ENCODE assay signal across 20 cellular contexts in the genomic region with DNA sequence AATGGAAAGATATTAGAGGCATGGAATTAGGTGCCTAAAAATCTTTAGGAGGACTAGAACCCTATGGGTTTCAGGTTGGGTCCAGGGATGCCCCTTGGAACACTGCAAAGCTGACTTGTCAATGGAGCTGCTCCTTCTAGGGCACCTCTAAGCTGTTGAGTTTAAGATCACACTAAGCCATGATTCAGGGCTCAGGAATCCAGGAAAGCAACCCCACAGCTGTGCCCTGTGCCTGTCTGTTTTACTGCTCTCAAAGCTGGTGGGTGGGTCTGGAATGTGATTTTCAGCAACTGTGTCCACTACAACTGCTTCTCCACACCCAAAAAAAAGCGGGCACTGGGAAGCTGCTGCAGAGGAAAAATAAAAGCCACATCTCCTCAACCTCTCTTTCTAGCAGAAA.
DNase-seq lines count a peak whose midpoint lies in the region; ATAC-seq and TF ChIP-seq lines count a peak whose summit lies in the region.
"Had no signal": no experiment of that assay in that cellular context is flagged by ENCODE, and none has a peak within 500 bp of the region (broad histone marks: within the 10 kb centered on the region; RNA-seq: fewer than 3 reads in every experiment).

No MANE protein-coding gene starts in this region.

- no peak for TF ChIP-seq CTCF in smooth muscle cell (IDR thresholded peaks at IDR 0.05; ENCODE audit: borderline replicate concordance, insufficient read depth, poor library complexity, severe bottlenecking)

- DNase-seq in MG63 (peak; percentile 5), astrocyte of the hippocampus (ENCODE audit: low read depth, low spot score) (peak; percentile 30), kidney tubule cell (ENCODE audit: low spot score) (peak; percentile 63), smooth muscle cell (lab: John Stamatoyannopoulos, UW; ENCODE audit: unreplicated experiment) (no peak), posterior vena cava (ENCODE audit: low spot score) (no peak)
- no peak for DNase-seq in activated T-cell treated with anti-CD3 and anti-CD28 coated beads, Interleukin-2, amount 50 U/mL, for 24 hours
- DNase-seq: CD4-positive, CD25-positive, alpha-beta regulatory T cell; DMS79; GOT3; HCEC 1CT; KBM-7; NCI-H1092 treated with DMSO at 0.1 percent for 48 hours; NCI-H146; NCI-H2029; NCI-H2227 treated with DMSO at 0.1 percent for 48 hours; NCI-H510A; NCI-H748 treated with DMSO at 0.1 percent for 48 hours had no signal

- peaks cover 4% of the 10 kb centered on the region for H3K9me3 Mint-ChIP-seq in activated T-cell treated with anti-CD3 and anti-CD28 coated beads, Interleukin-2, amount 50 U/mL, for 24 hours

- H3K79me2 ChIP-seq in smooth muscle cell (ENCODE audit: low read depth), result no peaks in the 10 kb centered on the region

- H3K36me3 ChIP-seq in MG63, result no peaks in the 10 kb centered on the region
- H3K36me3 ChIP-seq in smooth muscle cell (ENCODE audit: low read depth), result no peaks in the 10 kb centered on the region

- no peak overlapping the region for H2AFZ ChIP-seq in smooth muscle cell (ENCODE audit: low read depth)

- no peak overlapping the region for H3K4me3 Mint-ChIP-seq in activated T-cell treated with anti-CD3 and anti-CD28 coated beads, Interleukin-2, amount 50 U/mL, for 24 hours
- H3K4me3 Mint-ChIP-seq: CD4-positive, CD25-positive, alpha-beta regulatory T cell had no signal

- no peaks in the 10 kb centered on the region for H4K20me1 ChIP-seq in smooth muscle cell (ENCODE audit: low read depth)

- H3K27ac ChIP-seq in smooth muscle cell (ENCODE audit: low read depth), result no peak overlapping the region

- no peaks in the 10 kb centered on the region for H3K27me3 ChIP-seq in MG63
- peaks cover 25% of the 10 kb centered on the region for H3K27me3 ChIP-seq in smooth muscle cell (ENCODE audit: low read depth)

- peaks cover 9% of the 10 kb centered on the region for H3K27me3 Mint-ChIP-seq in activated T-cell treated with anti-CD3 and anti-CD28 coated beads, Interleukin-2, amount 50 U/mL, for 24 hours

- H3K36me3 Mint-ChIP-seq in activated T-cell treated with anti-CD3 and anti-CD28 coated beads, Interleukin-2, amount 50 U/mL, for 24 hours (ENCODE audit: low read depth), result no peaks in the 10 kb centered on the region
- H3K36me3 Mint-ChIP-seq: CD4-positive, CD25-positive, alpha-beta regulatory T cell had no signal

- 21% methylated on average over 1 of the region's 1 CpG for WGBS in smooth muscle cell (ENCODE audit: low lambda C conversion rate)

- H3K9me3 ChIP-seq in MG63 (no peaks in the 10 kb centered on the region), smooth muscle cell (replicated peaks; ENCODE audit: low read depth) (no peaks in the 10 kb centered on the region)

- no peaks in the 10 kb centered on the region for H3K4me1 Mint-ChIP-seq in activated T-cell treated with anti-CD3 and anti-CD28 coated beads, Interleukin-2, amount 50 U/mL, for 24 hours (ENCODE audit: low read depth)
- H3K4me1 Mint-ChIP-seq: CD4-positive, CD25-positive, alpha-beta regulatory T cell had no signal

- peak overlapping the region; percentile 40 for H3K4me2 ChIP-seq in smooth muscle cell

- intact Hi-C loops in posterior vena cava (cut with DNase I), result no loop called here

- H3K4me1 ChIP-seq in smooth muscle cell (ENCODE audit: low read depth), result no peaks in the 10 kb centered on the region

- H3K27ac Mint-ChIP-seq in activated T-cell treated with anti-CD3 and anti-CD28 coated beads, Interleukin-2, amount 50 U/mL, for 24 hours, result no peak overlapping the region
- H3K27ac Mint-ChIP-seq: CD4-positive, CD25-positive, alpha-beta regulatory T cell had no signal

- no peaks in the 10 kb centered on the region for H3F3A ChIP-seq in smooth muscle cell (ENCODE audit: low read depth)

- H3K4me3 ChIP-seq in MG63, result no peak overlapping the region
- no peak overlapping the region for H3K4me3 ChIP-seq in smooth muscle cell
- H3K4me3 ChIP-seq: GM12878 had no signal

- ATAC-seq in GM18907 (IDR thresholded peaks at IDR 0.05; ENCODE audit: unreplicated experiment), result no peak
- ATAC-seq: GM12878, Panc1 had no signal

- no peak overlapping the region for H3K9ac ChIP-seq in smooth muscle cell (ENCODE audit: low read depth)

Comparison
In these comparisons a context has a peak if more than half of its experiments do, and no peak if none do; other contexts are left out.
1. DNase-seq: peak in MG63 (single experiment), astrocyte of the hippocampus (single experiment) and kidney tubule cell (single experiment); none in smooth muscle cell (single experiment), posterior vena cava (single experiment) and activated T-cell treated with anti-CD3 and anti-CD28 coated beads, Interleukin-2, amount 50 U/mL, for 24 hours (single experiment).